Comparison of ENCODE assay signal across 1 cellular context in genomic region chr6:4136354-4136831, GRCh38.
TF ChIP-seq lines count a peak whose summit lies in the region.

No MANE protein-coding gene starts in this region.

TF ChIP-seq in A549, 52 proteins besides CTCF, POLR2A, EP300 and RAD21 (continued from another document):
- TF ChIP-seq ATOH8 (CRISPR knock-in tag; IDR thresholded peaks at IDR 0.05; ENCODE audit: low read depth) (no peak), PHF8 (IDR thresholded peaks at IDR 0.05; ENCODE audit: borderline replicate concordance, low read depth) (no peak), CEBPB (IDR thresholded peaks at IDR 0.05) (no peak), ZSCAN20 (CRISPR knock-in tag; IDR thresholded peaks at IDR 0.05) (no peak), RNF2 (IDR thresholded peaks at IDR 0.05; ENCODE audit: borderline replicate concordance, low read depth) (no peak), CBX8 (IDR thresholded peaks at IDR 0.05) (no peak), ZNF302 (CRISPR knock-in tag; IDR thresholded peaks at IDR 0.05) (no peak), EHF (CRISPR knock-in tag; IDR thresholded peaks at IDR 0.05) (no peak), CBX2 (IDR thresholded peaks at IDR 0.05; ENCODE audit: borderline replicate concordance, low read depth) (no peak)
- TF ChIP-seq, protein P1, sequence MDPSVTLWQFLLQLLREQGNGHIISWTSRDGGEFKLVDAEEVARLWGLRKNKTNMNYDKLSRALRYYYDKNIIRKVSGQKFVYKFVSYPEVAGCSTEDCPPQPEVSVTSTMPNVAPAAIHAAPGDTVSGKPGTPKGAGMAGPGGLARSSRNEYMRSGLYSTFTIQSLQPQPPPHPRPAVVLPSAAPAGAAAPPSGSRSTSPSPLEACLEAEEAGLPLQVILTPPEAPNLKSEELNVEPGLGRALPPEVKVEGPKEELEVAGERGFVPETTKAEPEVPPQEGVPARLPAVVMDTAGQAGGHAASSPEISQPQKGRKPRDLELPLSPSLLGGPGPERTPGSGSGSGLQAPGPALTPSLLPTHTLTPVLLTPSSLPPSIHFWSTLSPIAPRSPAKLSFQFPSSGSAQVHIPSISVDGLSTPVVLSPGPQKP (IDR thresholded peaks at IDR 0.05; ENCODE audit: low read depth, low read length) = no peak
